Comparison of ENCODE assay signal across 8 cellular contexts in the genomic region with DNA sequence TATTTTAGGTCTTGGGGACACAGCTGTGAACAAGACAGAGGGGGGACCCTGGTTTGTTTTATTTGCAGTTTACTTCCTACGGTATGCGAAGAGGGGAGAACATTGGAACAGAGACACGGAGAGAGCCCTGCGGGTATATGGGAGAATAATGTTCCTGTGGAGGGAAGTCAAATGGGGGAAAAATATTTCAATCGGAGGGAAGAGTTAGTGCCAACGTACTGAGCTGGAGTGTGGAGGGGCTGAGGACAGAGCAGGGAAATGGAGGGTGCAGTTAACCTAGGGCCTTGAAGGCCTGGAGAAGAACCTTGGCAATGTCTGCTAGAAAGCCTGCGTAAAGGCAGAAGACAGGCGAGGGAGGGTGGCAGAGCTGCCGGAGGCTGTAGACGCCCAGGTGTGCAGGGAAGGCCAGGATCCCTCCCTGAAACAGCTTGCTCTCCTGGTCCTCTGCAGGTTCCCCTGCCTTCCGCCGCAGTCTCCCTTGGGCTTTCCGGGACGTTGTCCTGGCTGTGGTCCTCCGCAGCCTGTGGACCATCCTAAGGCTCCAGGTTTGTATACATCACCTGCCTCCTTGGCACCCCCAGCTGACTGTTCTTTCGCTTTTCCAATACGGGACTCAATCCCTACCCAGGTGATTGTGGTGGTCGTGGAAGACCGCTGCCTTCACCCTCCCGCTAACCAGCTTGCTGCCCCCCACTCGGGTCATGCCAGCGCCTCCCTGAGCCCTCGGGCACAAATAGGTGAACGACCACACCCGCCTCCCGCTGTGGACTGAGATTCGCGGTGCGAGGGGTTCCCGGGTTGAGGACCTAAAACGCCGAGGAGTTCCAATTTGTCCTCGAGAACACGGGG. TPM values are rescaled to one million over a fixed set of nuclear protein-coding genes. Genes with fewer than 3 reads are reported as not detected.
A peak's percentile ranks its signal among the peaks of the same experiment; 100 is the strongest.
DNase-seq lines count a peak whose midpoint lies in the region; ATAC-seq and TF ChIP-seq lines count a peak whose summit lies in the region.

No MANE protein-coding gene starts in this region.

- H3K9me3 Mint-ChIP-seq in activated naive CD8-positive, alpha-beta T cell treated with anti-CD3 and anti-CD28 coated beads, Interleukin-2, amount 10 ng/mL, durations not matched to agents 7 days and 5 days = no peaks in the 10 kb centered on the region

- H3K27me3 ChIP-seq in GM06990 (replicated peaks; ENCODE audit: control insufficient read depth, insufficient read depth, low read length) = no peaks in the 10 kb centered on the region
- no peaks in the 10 kb centered on the region for H3K27me3 ChIP-seq in left lung
- no peaks in the 10 kb centered on the region for H3K27me3 ChIP-seq in transverse colon

- TF ChIP-seq POLR2A in transverse colon (IDR thresholded peaks at IDR 0.05) = no peak

- H3K36me3 ChIP-seq in GM06990 (ENCODE audit: control insufficient read depth, insufficient read depth, low read length) (peaks cover 18% of the 10 kb centered on the region), left lung (peaks cover 0 to 20% of the 10 kb centered on the region in 2 donors), transverse colon (peaks cover 0 to 13% (median 7%) of the 10 kb centered on the region in 4 donors)

- no peaks in the 10 kb centered on the region for H3K27me3 Mint-ChIP-seq in activated naive CD8-positive, alpha-beta T cell treated with anti-CD3 and anti-CD28 coated beads, Interleukin-2, amount 10 ng/mL, durations not matched to agents 7 days and 5 days

- H3K4me1 ChIP-seq in left lung (peaks cover 16 to 76% of the 10 kb centered on the region in 2 donors), transverse colon (peaks cover 44 to 69% (median 66%) of the 10 kb centered on the region in 4 donors)

- WGBS in transverse colon (ENCODE audit: low coverage in 1 of 2), 2 donors = 25 to 65% methylated on average over 8 to 34 of the region's 34 CpGs

- no peak for TF ChIP-seq EP300 in transverse colon (IDR thresholded peaks at IDR 0.05; ENCODE audit: low read depth)

- TF ChIP-seq CTCF in GM06990 (IDR thresholded peaks at IDR 0.05; ENCODE audit: insufficient read depth, low read length, poor library complexity, severe bottlenecking) (no peak), left lung (IDR thresholded peaks at IDR 0.05) (no peak), transverse colon (IDR thresholded peaks at IDR 0.05) (no peak)

- POLR2A ChIA-PET in activated naive CD8-positive, alpha-beta T cell treated with anti-CD3 and anti-CD28 coated beads, Interleukin-2, amount 10 ng/mL, durations not matched to agents 7 days and 5 days (lab: Charles Lee) = interaction anchor here (1.3 to 10.5 kb wide), 4 partner anchors 14 to 56 kb away, joined by 4 to 202 read pairs (median 52); partner anchors contain the start of genes TRIM41 and TRIM52

- intact Hi-C loops in left lung (cut with DNase I) (no loop called here), transverse colon (cut with DNase I; ENCODE audit: low total_unique reads) (loop anchor here (10.0 kb wide), 1 partner anchor 61 kb away; no protein-coding TSS in a partner anchor)

- H3K4me3 Mint-ChIP-seq in activated naive CD8-positive, alpha-beta T cell treated with anti-CD3 and anti-CD28 coated beads, Interleukin-2, amount 10 ng/mL, durations not matched to agents 7 days and 5 days = peak overlapping the region; percentile 95

- no peaks in the 10 kb centered on the region for H3K9me3 ChIP-seq in left lung
- H3K9me3 ChIP-seq in transverse colon = no peaks in the 10 kb centered on the region

- H3K27ac Mint-ChIP-seq in activated naive CD8-positive, alpha-beta T cell treated with anti-CD3 and anti-CD28 coated beads, Interleukin-2, amount 10 ng/mL, durations not matched to agents 7 days and 5 days = peak overlapping the region; percentile 92

- H3K27ac ChIP-seq in left lung (peak overlapping the region; percentile 97), transverse colon (peak overlapping the region; percentile 96 to 97 (median 97))

- peaks cover 47% of the 10 kb centered on the region for H3K4me1 Mint-ChIP-seq in activated naive CD8-positive, alpha-beta T cell treated with anti-CD3 and anti-CD28 coated beads, Interleukin-2, amount 10 ng/mL, durations not matched to agents 7 days and 5 days

- DNase-seq in GM06990 (ENCODE audit: extremely low read depth, insufficient read length) (no peak), left lung (peak in 1 of 2 donors; percentile 54), transverse colon (peak; percentile 31), GOT3 (lab: John Stamatoyannopoulos, UW) (no peak), inferior parietal cortex (ENCODE audit: extremely low spot score) (no peak)
- no peak for DNase-seq in activated naive CD8-positive, alpha-beta T cell treated with anti-CD3 and anti-CD28 coated beads, Interleukin-2, amount 10 ng/mL, durations not matched to agents 7 days and 5 days

- ATAC-seq in HG02678 (IDR thresholded peaks at IDR 0.05; ENCODE audit: unreplicated experiment) (peak; percentile 3), left lung (no peak), HG02840 (IDR thresholded peaks at IDR 0.05; ENCODE audit: low FRiP score, unreplicated experiment) (no peak)
- peak; percentile 1 for ATAC-seq in activated naive CD8-positive, alpha-beta T cell treated with anti-CD3 and anti-CD28 coated beads, Interleukin-2, amount 10 ng/mL, durations not matched to agents 7 days and 5 days (ENCODE audit: low read depth)

- H3K4me3 ChIP-seq in GM06990 (replicated peaks; ENCODE audit: low read depth, low read length) = peak overlapping the region; percentile 98
- H3K4me3 ChIP-seq in left lung = peak overlapping the region; percentile 80 to 82
- H3K4me3 ChIP-seq in transverse colon = peak overlapping the region; percentile 17 to 86 (median 69)

- in situ Hi-C loops in transverse colon (cut with MboI; ENCODE audit: low pct_ligation_motif_present in 1 of 4, low pct_unique_long_range_greater_than_20kb in 1 of 4, low sequenced_read_pairs in 3 of 4) = no loop called here

- peaks cover 32% of the 10 kb centered on the region for H3K36me3 Mint-ChIP-seq in activated naive CD8-positive, alpha-beta T cell treated with anti-CD3 and anti-CD28 coated beads, Interleukin-2, amount 10 ng/mL, durations not matched to agents 7 days and 5 days

RNA-seq across cellular contexts. Expression of gene RACK1, which starts 1.9 kb away (rescaled TPM):
- 1,000 to 10,000 TPM; 1,741 to 1,808 TPM for total RNA-seq in activated naive CD8-positive, alpha-beta T cell treated with anti-CD3 and anti-CD28 coated beads, Interleukin-2, amount 10 ng/mL, durations not matched to agents 7 days and 5 days
- total RNA-seq in left lung (1,000 to 10,000 TPM; 1,244 to 1,308 TPM), transverse colon (1,000 to 10,000 TPM; 1,633 to 1,930 (median 1,753) TPM)

RNA-seq across cellular contexts. Expression of gene TRIM52, which starts 15.3 kb away (rescaled TPM):
- 10 to 100 TPM; 43.0 to 43.5 TPM for total RNA-seq in activated naive CD8-positive, alpha-beta T cell treated with anti-CD3 and anti-CD28 coated beads, Interleukin-2, amount 10 ng/mL, durations not matched to agents 7 days and 5 days
- 10 to 100 TPM; 12.4 to 12.9 TPM for total RNA-seq in left lung
- total RNA-seq in transverse colon = 10 to 100 TPM; 14.7 to 24.3 (median 20.4) TPM

RNA-seq across cellular contexts. Expression of gene TRIM41, which starts 22.6 kb away (rescaled TPM):
- 10 to 100 TPM; 44.5 to 49.7 TPM for total RNA-seq in activated naive CD8-positive, alpha-beta T cell treated with anti-CD3 and anti-CD28 coated beads, Interleukin-2, amount 10 ng/mL, durations not matched to agents 7 days and 5 days
- total RNA-seq in left lung (10 to 100 TPM; 24.2 to 24.5 TPM), transverse colon (10 to 100 TPM; 17.9 to 23.9 (median 18.7) TPM)

RNA-seq across cellular contexts. Expression of gene TRIM7, which starts 40.7 kb away (rescaled TPM):
- total RNA-seq in activated naive CD8-positive, alpha-beta T cell treated with anti-CD3 and anti-CD28 coated beads, Interleukin-2, amount 10 ng/mL, durations not matched to agents 7 days and 5 days = 1 to 10 TPM; 2.5 to 2.6 TPM
- total RNA-seq in left lung (1 to 10 TPM; 4.3 to 5.7 TPM), transverse colon (10 to 100 TPM in 1 of 4 donors, 1 to 10 TPM in 2, not detected in 1; 2.5 to 16.7 (median 7.5) TPM)

Comparison
In these comparisons a context has a peak if more than half of its experiments do, and no peak if none do; other contexts are left out.
1. ATAC-seq: peak in HG02678 (single experiment) and activated naive CD8-positive, alpha-beta T cell treated with anti-CD3 and anti-CD28 coated beads, Interleukin-2, amount 10 ng/mL, durations not matched to agents 7 days and 5 days (single experiment); none in left lung (single experiment) and HG02840 (single experiment).
2. Peak in every context shown above with its lines, with median percentiles within 50 percentile points of each other: H3K4me3 ChIP-seq.